Comparison of ENCODE assay signal across 10 cellular contexts in the genomic region with DNA sequence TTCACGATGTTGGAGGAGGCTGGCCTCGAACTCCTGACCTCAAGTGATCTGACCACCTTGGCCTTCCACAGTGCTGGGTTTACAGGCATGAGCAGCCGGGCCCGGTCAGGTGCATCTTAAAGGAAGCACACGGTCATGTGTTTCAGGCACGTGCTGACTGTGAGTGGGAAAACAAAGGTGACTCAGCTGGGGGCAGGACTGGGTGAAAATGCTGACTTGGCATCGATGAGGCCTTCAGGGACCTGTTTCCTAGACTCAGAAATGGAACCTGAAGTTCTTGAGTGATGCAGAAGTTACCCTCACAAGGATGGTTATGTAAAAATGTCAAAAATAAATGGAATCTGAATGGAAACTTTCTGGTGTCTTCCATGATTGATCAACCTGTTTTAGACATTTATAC. TPM values are rescaled to one million over a fixed set of nuclear protein-coding genes. Genes with fewer than 3 reads are reported as not detected.
"Had no signal": no experiment of that assay in that cellular context is flagged by ENCODE, and none has a peak within 500 bp of the region (broad histone marks: within the 10 kb centered on the region; RNA-seq: fewer than 3 reads in every experiment).

No MANE protein-coding gene starts in this region.

RNA-seq across cellular contexts. Expression of a gene that starts 3.6 kb away (rescaled TPM):
- total RNA-seq: LHCN-M2; MCF 10A; NCI-H460; PC-3; Peyer's patch; Right ventricle myocardium inferior; SJCRH30; SK-MEL-5; T-cell; T-helper 1 cell treated with Interleukin-12 subunit alpha and Interleukin-12 subunit beta and Interleukin-4 antibody, amounts not matched to agents 30 ng/mL and 1 ng/mL, for 36 hours had no signal

RNA-seq across cellular contexts. Expression of a gene that starts 17.2 kb away (rescaled TPM):
- total RNA-seq: LHCN-M2; MCF 10A; PC-3; Peyer's patch; Right ventricle myocardium inferior; SJCRH30; SK-MEL-5; T-cell; T-helper 1 cell treated with Interleukin-12 subunit alpha and Interleukin-12 subunit beta and Interleukin-4 antibody, amounts not matched to agents 30 ng/mL and 1 ng/mL, for 36 hours had no signal

RNA-seq across cellular contexts. Expression of a gene that starts 21.3 kb away (rescaled TPM):
- total RNA-seq: LHCN-M2; MCF 10A; NCI-H460; PC-3; Peyer's patch; Right ventricle myocardium inferior; SJCRH30; SK-MEL-5; T-cell; T-helper 1 cell treated with Interleukin-12 subunit alpha and Interleukin-12 subunit beta and Interleukin-4 antibody, amounts not matched to agents 30 ng/mL and 1 ng/mL, for 36 hours had no signal

RNA-seq across cellular contexts. Expression of a gene that starts 46.1 kb away (rescaled TPM):
- total RNA-seq: LHCN-M2; MCF 10A; NCI-H460; PC-3; Peyer's patch; Right ventricle myocardium inferior; SJCRH30; SK-MEL-5; T-cell; T-helper 1 cell treated with Interleukin-12 subunit alpha and Interleukin-12 subunit beta and Interleukin-4 antibody, amounts not matched to agents 30 ng/mL and 1 ng/mL, for 36 hours had no signal
